In the genomic region with DNA sequence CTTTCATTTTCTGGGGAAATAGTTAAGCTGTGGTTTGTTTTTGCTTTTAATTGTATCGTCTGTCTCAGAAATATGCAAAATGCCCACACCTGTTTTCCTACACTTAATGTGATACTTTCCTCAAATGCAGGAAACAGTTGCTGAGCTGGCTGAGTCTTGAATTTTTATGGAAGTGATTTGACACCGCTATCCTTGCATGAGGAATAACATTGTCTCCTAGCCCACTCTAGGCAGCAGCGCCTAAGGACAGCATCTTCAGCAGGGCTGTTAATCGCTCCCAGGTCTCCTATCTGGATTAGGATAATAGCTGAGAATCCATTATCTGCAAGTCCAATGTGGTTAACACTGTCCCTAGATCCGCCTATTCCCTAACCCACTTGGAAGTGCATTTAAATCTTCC, we compare ENCODE assay signal across 17 cellular contexts.
DNase-seq lines count a peak whose midpoint lies in the region; ATAC-seq and TF ChIP-seq lines count a peak whose summit lies in the region.
"Had no signal": no experiment of that assay in that cellular context is flagged by ENCODE, and none has a peak within 500 bp of the region (broad histone marks: within the 10 kb centered on the region; RNA-seq: fewer than 3 reads in every experiment).

No MANE protein-coding gene starts in this region.

- H3K23ac ChIP-seq in mesendoderm (ENCODE audit: low read length) = no peak overlapping the region

- 69% methylated on average over 5 of the region's 5 CpGs for whole genome bisulfite sequencing in heart right ventricle, 2 donors
- no CpG with 5 or more reads among the region's 5 CpGs for WGBS in mesendoderm (ENCODE audit: extremely low coverage, insufficient coverage, low lambda C conversion rate)

- no peak overlapping the region for H3K56ac ChIP-seq in mesendoderm (ENCODE audit: low read length)

- ATAC-seq in heart right ventricle (no peak), HG03175 (IDR thresholded peaks at IDR 0.05; ENCODE audit: unreplicated experiment) (no peak)
- ATAC-seq: body of pancreas, K562 had no signal

- no peak overlapping the region for H3K4me3 ChIP-seq in heart right ventricle
- peak overlapping the region; percentile 3; the same call in 1 of the 2 replicates for H3K4me3 ChIP-seq in SJCRH30
- no peak overlapping the region for H3K4me3 ChIP-seq in mesendoderm (ENCODE audit: low read length)
- H3K4me3 ChIP-seq: body of pancreas, K562 had no signal

- no peak overlapping the region for H4K5ac ChIP-seq in mesendoderm (ENCODE audit: low read length)

- no peak overlapping the region for H3K4ac ChIP-seq in mesendoderm (ENCODE audit: low read depth, low read length)

- peak overlapping the region; percentile 22 for H3K27ac Mint-ChIP-seq in type B pancreatic cell
- H3K27ac Mint-ChIP-seq: activated naive CD4-positive, alpha-beta T cell treated with anti-CD3 and anti-CD28 coated beads, Interleukin-2, amount 10 ng/mL, durations not matched to agents 7 days and 5 days had no signal

- no peaks in the 10 kb centered on the region for H3K36me3 Mint-ChIP-seq in type B pancreatic cell
- H3K36me3 Mint-ChIP-seq: activated naive CD4-positive, alpha-beta T cell treated with anti-CD3 and anti-CD28 coated beads, Interleukin-2, amount 10 ng/mL, durations not matched to agents 7 days and 5 days had no signal

- H4K8ac ChIP-seq in mesendoderm (ENCODE audit: low read depth, low read length) = no peak overlapping the region

- no peak overlapping the region for H2BK120ac ChIP-seq in mesendoderm (ENCODE audit: low read depth, low read length)

- H3K9ac ChIP-seq in mesendoderm (ENCODE audit: low read length) = no peak overlapping the region

- H2BK15ac ChIP-seq in mesendoderm (replicated peaks; ENCODE audit: low read depth) = no peak overlapping the region

- DNase-seq in heart right ventricle (no peak), cardiac septum (ENCODE audit: low spot score) (no peak), SJCRH30 (peak; percentile 80 to 93), mesendoderm (peak; percentile 61), type B pancreatic cell (ENCODE audit: extremely low spot score, unreplicated experiment) (no peak), GM19238 (ENCODE audit: insufficient read length, low spot score) (no peak), cerebellar nuclear complex (lab: John Stamatoyannopoulos, UW) (no peak)
- DNase-seq: activated CD4-positive, alpha-beta T cell treated with anti-CD3 and anti-CD28 coated beads for 1 hour; activated CD8-positive, alpha-beta memory T cell treated with anti-CD3 and anti-CD28 coated beads, Interleukin-2, amount 50 U/mL, for 4 hours; activated naive CD4-positive, alpha-beta T cell treated with anti-CD3 and anti-CD28 coated beads, Interleukin-2, amount 10 ng/mL, durations not matched to agents 7 days and 5 days; body of pancreas; EL; NCI-H1048; stimulated activated naive CD4-positive, alpha-beta T cell had no signal

- H3K27me3 ChIP-seq in heart right ventricle = no peaks in the 10 kb centered on the region
- no peaks in the 10 kb centered on the region for H3K27me3 ChIP-seq in SJCRH30
- no peaks in the 10 kb centered on the region for H3K27me3 ChIP-seq in mesendoderm (ENCODE audit: insufficient read depth, low read length, poor library complexity)
- H3K27me3 ChIP-seq: body of pancreas had no signal

- H3K27me3 Mint-ChIP-seq in type B pancreatic cell = no peaks in the 10 kb centered on the region

- H2BK5ac ChIP-seq in mesendoderm (ENCODE audit: low read length) = no peak overlapping the region

- H3K4me3 Mint-ChIP-seq in type B pancreatic cell = peak overlapping the region; percentile 11
- H3K4me3 Mint-ChIP-seq: activated naive CD4-positive, alpha-beta T cell treated with anti-CD3 and anti-CD28 coated beads, Interleukin-2, amount 10 ng/mL, durations not matched to agents 7 days and 5 days had no signal

- no peaks in the 10 kb centered on the region for H3K9me3 ChIP-seq in heart right ventricle
- no peaks in the 10 kb centered on the region for H3K9me3 ChIP-seq in SJCRH30 (replicated peaks)
- H3K9me3 ChIP-seq: body of pancreas had no signal

- no peaks in the 10 kb centered on the region for H3K36me3 ChIP-seq in heart right ventricle
- H3K36me3 ChIP-seq in SJCRH30 = no peaks in the 10 kb centered on the region
- no peaks in the 10 kb centered on the region for H3K36me3 ChIP-seq in mesendoderm (ENCODE audit: control insufficient read depth, insufficient read depth, low read length)

- H3K4me2 ChIP-seq in mesendoderm (ENCODE audit: low read length) = no peak overlapping the region

- no peak overlapping the region for H3K18ac ChIP-seq in mesendoderm (ENCODE audit: low read length)

- no peaks in the 10 kb centered on the region for H3K9me3 Mint-ChIP-seq in type B pancreatic cell
- H3K9me3 Mint-ChIP-seq: activated naive CD4-positive, alpha-beta T cell treated with anti-CD3 and anti-CD28 coated beads, Interleukin-2, amount 10 ng/mL, durations not matched to agents 7 days and 5 days had no signal

- TF ChIP-seq CTCF in heart right ventricle (IDR thresholded peaks at IDR 0.05) (no peak), type B pancreatic cell (conservative IDR thresholded peaks at IDR 0.05) (no peak)

- H3K4me1 ChIP-seq in heart right ventricle (peaks cover 10 to 70% (median 39%) of the 10 kb centered on the region in 9 donors), SJCRH30 (peaks cover 45% of the 10 kb centered on the region), mesendoderm (ENCODE audit: control insufficient read depth, low read depth, low read length) (peaks cover 4% of the 10 kb centered on the region)
- H3K4me1 ChIP-seq: body of pancreas had no signal

- no peaks in the 10 kb centered on the region for H3K79me2 ChIP-seq in mesendoderm (ENCODE audit: control insufficient read depth, insufficient read depth, low read length)

- H3K27ac ChIP-seq in heart right ventricle = peak overlapping the region; percentile 28 to 79 (median 68)
- H3K27ac ChIP-seq in SJCRH30 = peak overlapping the region; percentile 86
- no peak overlapping the region for H3K27ac ChIP-seq in mesendoderm (ENCODE audit: low read depth, low read length)
- H3K27ac ChIP-seq: body of pancreas, HL-60 had no signal

- H3K79me1 ChIP-seq in mesendoderm (ENCODE audit: low read length) = no peaks in the 10 kb centered on the region

- no peak overlapping the region for H2AK5ac ChIP-seq in mesendoderm (ENCODE audit: low read length)

- peaks cover 42% of the 10 kb centered on the region for H3K4me1 Mint-ChIP-seq in type B pancreatic cell (ENCODE audit: unreplicated experiment)

- intact Hi-C loops in heart right ventricle (cut with DNase I) (no loop called here), cardiac septum (cut with DNase I) (no loop called here)

Comparison
In these comparisons a context has a peak if more than half of its experiments do, and no peak if none do; other contexts are left out.
1. DNase-seq: peak in SJCRH30 (2 of 2) and mesendoderm (single experiment); none in heart right ventricle (0 of 2), cardiac septum (single experiment), type B pancreatic cell (single experiment), GM19238 (single experiment) and cerebellar nuclear complex (0 of 2).